10 cellular contexts compared by ENCODE assay signal in the genomic region with DNA sequence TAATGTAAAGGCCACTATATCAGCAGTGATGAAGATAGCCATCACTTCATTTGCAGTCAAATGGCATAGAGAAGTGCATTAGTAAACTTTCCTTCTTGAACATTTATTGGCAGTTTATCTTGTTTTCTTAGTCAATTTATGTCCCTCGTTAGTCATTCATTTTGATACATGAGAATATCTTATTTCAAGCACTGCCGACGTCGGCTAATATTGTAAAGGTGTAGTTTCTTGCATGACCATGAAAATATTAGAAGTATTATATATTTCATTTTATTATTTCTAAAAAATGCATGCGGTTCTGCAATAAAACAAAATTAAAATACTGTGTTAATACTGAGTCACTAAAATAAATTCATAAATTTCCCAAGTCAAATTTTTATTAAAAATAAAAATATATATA.
"Had no signal": no experiment of that assay in that cellular context is flagged by ENCODE, and none has a peak within 500 bp of the region (broad histone marks: within the 10 kb centered on the region; RNA-seq: fewer than 3 reads in every experiment).

No MANE protein-coding gene starts in this region.

- H2AFZ ChIP-seq: GM23338 had no signal

- DNase-seq: H9, HCEC 1CT, HFFc6, KG1 had no signal

- H3K4me2 ChIP-seq: GM23338 had no signal

- FAIRE-seq: H1, H54, HepG2, K562 had no signal

- H3K27ac ChIP-seq: HL-60 had no signal

- ATAC-seq: GM23338, HepG2, K562 had no signal

- H3K4me3 ChIP-seq: GM23338, K562 had no signal
